ENCODE assay signal across 1 cellular context in genomic region chr9:93116049-93116961, GRCh38.
TF ChIP-seq lines count a peak whose summit lies in the region.

No MANE protein-coding gene starts in this region.

TF ChIP-seq in HepG2, 621 proteins besides CTCF, POLR2A, EP300 and RAD21 (continued from another document and continues in another):
- no peak for TF ChIP-seq MYPOP (CRISPR knock-in tag; IDR thresholded peaks at IDR 0.05)
- peak; percentile 45; the same call in 1 of the 2 replicates for TF ChIP-seq FOXK1 (CRISPR knock-in tag; IDR thresholded peaks at IDR 0.05; ENCODE audit: borderline replicate concordance, low read depth)
- peak; percentile 55; the same call in 1 of the 2 replicates for TF ChIP-seq DRAP1 (CRISPR knock-in tag; IDR thresholded peaks at IDR 0.05)
- no peak for TF ChIP-seq HES4 (CRISPR knock-in tag; IDR thresholded peaks at IDR 0.05; ENCODE audit: borderline replicate concordance)
- TF ChIP-seq ZNF3 (CRISPR knock-in tag; IDR thresholded peaks at IDR 0.05), result no peak
- TF ChIP-seq BRF2 (CRISPR knock-in tag; IDR thresholded peaks at IDR 0.05), result no peak
- no peak for TF ChIP-seq ZNF562 (CRISPR knock-in tag; IDR thresholded peaks at IDR 0.05; ENCODE audit: borderline replicate concordance)
- TF ChIP-seq CEBPB (IDR thresholded peaks at IDR 0.05; ENCODE audit: borderline replicate concordance, low read depth, low read length), result peak; percentile 99
- no peak for TF ChIP-seq PRDM10 (CRISPR knock-in tag; IDR thresholded peaks at IDR 0.05; ENCODE audit: low read depth)
- no peak for TF ChIP-seq ZEB1 (IDR thresholded peaks at IDR 0.05; ENCODE audit: insufficient replicate concordance, low read depth)
- TF ChIP-seq ZGPAT (CRISPR knock-in tag; IDR thresholded peaks at IDR 0.05), result peak; percentile 57; the same call in 1 of the 2 replicates
- no peak; the same call in 1 of the 2 replicates for TF ChIP-seq ZNF572 (CRISPR knock-in tag; IDR thresholded peaks at IDR 0.05)
- TF ChIP-seq HIC2 (CRISPR knock-in tag; IDR thresholded peaks at IDR 0.05; ENCODE audit: low read depth), result 0 out of 2 replicates have a peak, but pooled peaks have one; percentile 40
- TF ChIP-seq ZNF224 (CRISPR knock-in tag; IDR thresholded peaks at IDR 0.05), result peak; percentile 46; the same call in 1 of the 2 replicates
- TF ChIP-seq CREB3 (CRISPR knock-in tag; IDR thresholded peaks at IDR 0.05), result no peak
- TF ChIP-seq KDM5B (CRISPR knock-in tag; IDR thresholded peaks at IDR 0.05; ENCODE audit: borderline replicate concordance), result peak; percentile 27; the same call in 1 of the 2 replicates
- TF ChIP-seq NFAT5 (CRISPR knock-in tag; IDR thresholded peaks at IDR 0.05), result no peak
- no peak for TF ChIP-seq KDM6A (CRISPR knock-in tag; IDR thresholded peaks at IDR 0.05; ENCODE audit: low read depth)
- no peak for TF ChIP-seq ZNF577 (CRISPR knock-in tag; IDR thresholded peaks at IDR 0.05; ENCODE audit: borderline replicate concordance, low read depth)
- peak; percentile 29 for TF ChIP-seq MAX (IDR thresholded peaks at IDR 0.05)
- TF ChIP-seq SIX1 (CRISPR knock-in tag; IDR thresholded peaks at IDR 0.05; ENCODE audit: borderline replicate concordance), result no peak
- no peak for TF ChIP-seq RORA (CRISPR knock-in tag; IDR thresholded peaks at IDR 0.05)
- TF ChIP-seq ZBTB21 (CRISPR knock-in tag; IDR thresholded peaks at IDR 0.05), result 0 out of 2 replicates have a peak, but pooled peaks have one; percentile 40
- TF ChIP-seq ZNF75D (CRISPR knock-in tag; IDR thresholded peaks at IDR 0.05; ENCODE audit: borderline replicate concordance), result no peak
- peak; percentile 40; the same call in 1 of the 2 replicates for TF ChIP-seq ZNF414 (CRISPR knock-in tag; IDR thresholded peaks at IDR 0.05)
- TF ChIP-seq ZNF18 (CRISPR knock-in tag; IDR thresholded peaks at IDR 0.05; ENCODE audit: insufficient replicate concordance), result peak; percentile 49
- peak; percentile 27; the same call in 1 of the 2 replicates for TF ChIP-seq GATAD1 (CRISPR knock-in tag; IDR thresholded peaks at IDR 0.05)
- TF ChIP-seq TRIM24 (CRISPR knock-in tag; IDR thresholded peaks at IDR 0.05), result no peak
- peak; percentile 48; the same call in 1 of the 2 replicates for TF ChIP-seq ZBTB25 (CRISPR knock-in tag; IDR thresholded peaks at IDR 0.05)
- no peak for TF ChIP-seq HOXA5 (CRISPR knock-in tag; IDR thresholded peaks at IDR 0.05)
- TF ChIP-seq ZNF20 (CRISPR knock-in tag; IDR thresholded peaks at IDR 0.05), result no peak
- TF ChIP-seq ZNF556 (CRISPR knock-in tag; IDR thresholded peaks at IDR 0.05; ENCODE audit: borderline replicate concordance), result 0 out of 2 replicates have a peak, but pooled peaks have one; percentile 64
- no peak for TF ChIP-seq GABPA (IDR thresholded peaks at IDR 0.05; ENCODE audit: low read depth, low read length)
- peak; percentile 80 for TF ChIP-seq GABPA (CRISPR knock-in tag; IDR thresholded peaks at IDR 0.05; ENCODE audit: low read depth)
